1 cellular context compared by ENCODE assay signal in the genomic region with DNA sequence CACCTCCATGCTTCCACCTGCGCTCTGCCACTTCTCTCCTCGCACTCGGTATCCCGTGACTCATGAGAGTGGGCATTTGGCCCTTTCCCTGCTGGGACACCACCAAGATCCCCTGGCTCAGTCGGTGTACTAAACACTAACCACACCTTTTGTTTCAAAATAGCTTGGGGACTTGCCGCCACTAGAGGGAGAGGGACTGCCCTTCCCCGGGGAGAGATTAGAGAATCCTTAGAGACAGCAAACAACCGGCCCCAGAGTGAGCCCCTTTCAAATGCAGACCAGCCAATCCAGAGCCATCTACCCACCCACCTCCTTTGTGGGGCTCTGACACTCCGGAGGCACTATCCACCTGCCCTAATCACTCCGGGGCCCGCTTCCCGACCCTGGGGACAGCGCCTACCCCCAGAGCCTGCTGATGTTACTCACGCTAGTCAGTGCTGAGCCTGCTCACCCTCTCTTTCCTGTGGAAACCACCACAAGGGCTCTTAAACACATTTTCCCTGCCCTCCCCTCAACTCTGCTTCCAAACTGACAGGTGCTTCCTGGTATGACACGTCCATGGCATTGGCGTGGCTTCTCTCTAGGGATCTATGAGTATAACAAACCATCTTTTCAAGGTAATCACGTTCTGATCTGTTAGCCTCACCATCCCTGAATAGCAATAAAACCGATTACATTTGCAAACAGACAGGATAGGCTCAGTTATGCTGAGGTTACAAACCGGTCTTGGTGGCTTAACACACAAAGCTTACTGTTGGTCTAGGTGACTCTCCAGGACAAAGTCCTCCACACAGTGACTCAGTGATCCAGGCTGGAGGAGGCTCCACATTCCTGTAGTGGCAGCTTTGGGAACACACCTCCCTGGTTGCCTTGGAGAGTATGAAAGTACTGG.
TF ChIP-seq lines count a peak whose summit lies in the region.

No MANE protein-coding gene starts in this region.

TF ChIP-seq in HepG2, 621 proteins besides CTCF, POLR2A, EP300 and RAD21 (continued from another document and continues in another):
- TF ChIP-seq ZNF557 (CRISPR knock-in tag; IDR thresholded peaks at IDR 0.05) (0 out of 2 replicates have a peak, but pooled peaks have one; percentile 83), PAWR (CRISPR knock-in tag; IDR thresholded peaks at IDR 0.05; ENCODE audit: borderline replicate concordance) (0 out of 2 replicates have a peak, but pooled peaks have one; percentile 47), ZNF543 (CRISPR knock-in tag; IDR thresholded peaks at IDR 0.05) (peak; percentile 74; the same call in 1 of the 2 replicates), NONO (IDR thresholded peaks at IDR 0.05) (no peak), NONO (CRISPR knock-in tag; conservative IDR thresholded peaks at IDR 0.05) (peak; percentile 37; the same call in 1 of the 2 replicates), ZSCAN21 (CRISPR knock-in tag; IDR thresholded peaks at IDR 0.05; ENCODE audit: borderline replicate concordance) (0 out of 2 replicates have a peak, but pooled peaks have one; percentile 55), FOXJ3 (CRISPR knock-in tag; IDR thresholded peaks at IDR 0.05; ENCODE audit: borderline replicate concordance) (no peak), PRMT3 (CRISPR knock-in tag; IDR thresholded peaks at IDR 0.05; ENCODE audit: borderline replicate concordance, low read depth) (no peak), ZNF496 (CRISPR knock-in tag; IDR thresholded peaks at IDR 0.05; ENCODE audit: insufficient replicate concordance) (no peak), SIN3A (IDR thresholded peaks at IDR 0.05; ENCODE audit: borderline replicate concordance, low read depth, low read length) (no peak), THYN1 (CRISPR knock-in tag; IDR thresholded peaks at IDR 0.05; ENCODE audit: borderline replicate concordance, low read depth) (no peak), ZNF501 (CRISPR knock-in tag; IDR thresholded peaks at IDR 0.05) (peak; percentile 49), BHLHE40 (IDR thresholded peaks at IDR 0.05; ENCODE audit: low read length) (peak; percentile 12; the same call in 1 of the 2 replicates), TGIF2 (CRISPR knock-in tag; IDR thresholded peaks at IDR 0.05) (no peak), ZC3H4 (CRISPR knock-in tag; IDR thresholded peaks at IDR 0.05; ENCODE audit: borderline replicate concordance) (no peak), HNRNPK (IDR thresholded peaks at IDR 0.05; ENCODE audit: low read depth, low read length, poor library complexity, severe bottlenecking) (no peak), DNMT3B (CRISPR knock-in tag; conservative IDR thresholded peaks at IDR 0.05) (0 out of 2 replicates have a peak, but pooled peaks have one; percentile 34), HNF4G (IDR thresholded peaks at IDR 0.05; ENCODE audit: borderline replicate concordance, low read depth, low read length) (peak; percentile 76; the same call in 1 of the 2 replicates), HNF4G (CRISPR knock-in tag; IDR thresholded peaks at IDR 0.05; ENCODE audit: borderline replicate concordance, low read depth) (peak; percentile 22; the same call in 1 of the 2 replicates), ZNF629 (CRISPR knock-in tag; conservative IDR thresholded peaks at IDR 0.05) (peak; percentile 32; the same call in 1 of the 2 replicates), GABPB1 (CRISPR knock-in tag; IDR thresholded peaks at IDR 0.05) (no peak; the same call in 1 of the 2 replicates), ZNF552 (CRISPR knock-in tag; IDR thresholded peaks at IDR 0.05; ENCODE audit: borderline replicate concordance) (no peak), REL (CRISPR knock-in tag; conservative IDR thresholded peaks at IDR 0.05) (peak; percentile 49; the same call in 1 of the 2 replicates), FOXA3 (CRISPR knock-in tag; IDR thresholded peaks at IDR 0.05) (peak; percentile 19; the same call in 1 of the 2 replicates), ASH2L (IDR thresholded peaks at IDR 0.05; ENCODE audit: insufficient read length, low read depth, low read length) (peak; percentile 79), ZNF235 (CRISPR knock-in tag; IDR thresholded peaks at IDR 0.05; ENCODE audit: borderline replicate concordance) (no peak), ZBTB21 (CRISPR knock-in tag; IDR thresholded peaks at IDR 0.05) (no peak), JUND (CRISPR knock-in tag; IDR thresholded peaks at IDR 0.05) (no peak), MYNN (CRISPR knock-in tag; IDR thresholded peaks at IDR 0.05; ENCODE audit: low read depth) (no peak), ZNF652 (CRISPR knock-in tag; IDR thresholded peaks at IDR 0.05; ENCODE audit: borderline replicate concordance, low read depth) (no peak), ZNF20 (CRISPR knock-in tag; IDR thresholded peaks at IDR 0.05) (no peak), ZNF205 (CRISPR knock-in tag; IDR thresholded peaks at IDR 0.05) (0 out of 2 replicates have a peak, but pooled peaks have one; percentile 2)
- TF ChIP-seq, protein P1, sequence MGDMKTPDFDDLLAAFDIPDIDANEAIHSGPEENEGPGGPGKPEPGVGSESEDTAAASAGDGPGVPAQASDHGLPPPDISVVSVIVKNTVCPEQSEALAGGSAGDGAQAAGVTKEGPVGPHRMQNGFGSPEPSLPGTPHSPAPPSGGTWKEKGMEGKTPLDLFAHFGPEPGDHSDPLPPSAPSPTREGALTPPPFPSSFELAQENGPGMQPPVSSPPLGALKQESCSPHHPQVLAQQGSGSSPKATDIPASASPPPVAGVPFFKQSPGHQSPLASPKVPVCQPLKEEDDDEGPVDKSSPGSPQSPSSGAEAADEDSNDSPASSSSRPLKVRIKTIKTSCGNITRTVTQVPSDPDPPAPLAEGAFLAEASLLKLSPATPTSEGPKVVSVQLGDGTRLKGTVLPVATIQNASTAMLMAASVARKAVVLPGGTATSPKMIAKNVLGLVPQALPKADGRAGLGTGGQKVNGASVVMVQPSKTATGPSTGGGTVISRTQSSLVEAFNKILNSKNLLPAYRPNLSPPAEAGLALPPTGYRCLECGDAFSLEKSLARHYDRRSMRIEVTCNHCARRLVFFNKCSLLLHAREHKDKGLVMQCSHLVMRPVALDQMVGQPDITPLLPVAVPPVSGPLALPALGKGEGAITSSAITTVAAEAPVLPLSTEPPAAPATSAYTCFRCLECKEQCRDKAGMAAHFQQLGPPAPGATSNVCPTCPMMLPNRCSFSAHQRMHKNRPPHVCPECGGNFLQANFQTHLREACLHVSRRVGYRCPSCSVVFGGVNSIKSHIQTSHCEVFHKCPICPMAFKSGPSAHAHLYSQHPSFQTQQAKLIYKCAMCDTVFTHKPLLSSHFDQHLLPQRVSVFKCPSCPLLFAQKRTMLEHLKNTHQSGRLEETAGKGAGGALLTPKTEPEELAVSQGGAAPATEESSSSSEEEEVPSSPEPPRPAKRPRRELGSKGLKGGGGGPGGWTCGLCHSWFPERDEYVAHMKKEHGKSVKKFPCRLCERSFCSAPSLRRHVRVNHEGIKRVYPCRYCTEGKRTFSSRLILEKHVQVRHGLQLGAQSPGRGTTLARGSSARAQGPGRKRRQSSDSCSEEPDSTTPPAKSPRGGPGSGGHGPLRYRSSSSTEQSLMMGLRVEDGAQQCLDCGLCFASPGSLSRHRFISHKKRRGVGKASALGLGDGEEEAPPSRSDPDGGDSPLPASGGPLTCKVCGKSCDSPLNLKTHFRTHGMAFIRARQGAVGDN (CRISPR knock-in tag; IDR thresholded peaks at IDR 0.05), result peak; percentile 59
- TF ChIP-seq, protein P2, sequence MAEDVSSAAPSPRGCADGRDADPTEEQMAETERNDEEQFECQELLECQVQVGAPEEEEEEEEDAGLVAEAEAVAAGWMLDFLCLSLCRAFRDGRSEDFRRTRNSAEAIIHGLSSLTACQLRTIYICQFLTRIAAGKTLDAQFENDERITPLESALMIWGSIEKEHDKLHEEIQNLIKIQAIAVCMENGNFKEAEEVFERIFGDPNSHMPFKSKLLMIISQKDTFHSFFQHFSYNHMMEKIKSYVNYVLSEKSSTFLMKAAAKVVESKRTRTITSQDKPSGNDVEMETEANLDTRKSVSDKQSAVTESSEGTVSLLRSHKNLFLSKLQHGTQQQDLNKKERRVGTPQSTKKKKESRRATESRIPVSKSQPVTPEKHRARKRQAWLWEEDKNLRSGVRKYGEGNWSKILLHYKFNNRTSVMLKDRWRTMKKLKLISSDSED (CRISPR knock-in tag; IDR thresholded peaks at IDR 0.05), result no peak
- TF ChIP-seq, protein P3, sequence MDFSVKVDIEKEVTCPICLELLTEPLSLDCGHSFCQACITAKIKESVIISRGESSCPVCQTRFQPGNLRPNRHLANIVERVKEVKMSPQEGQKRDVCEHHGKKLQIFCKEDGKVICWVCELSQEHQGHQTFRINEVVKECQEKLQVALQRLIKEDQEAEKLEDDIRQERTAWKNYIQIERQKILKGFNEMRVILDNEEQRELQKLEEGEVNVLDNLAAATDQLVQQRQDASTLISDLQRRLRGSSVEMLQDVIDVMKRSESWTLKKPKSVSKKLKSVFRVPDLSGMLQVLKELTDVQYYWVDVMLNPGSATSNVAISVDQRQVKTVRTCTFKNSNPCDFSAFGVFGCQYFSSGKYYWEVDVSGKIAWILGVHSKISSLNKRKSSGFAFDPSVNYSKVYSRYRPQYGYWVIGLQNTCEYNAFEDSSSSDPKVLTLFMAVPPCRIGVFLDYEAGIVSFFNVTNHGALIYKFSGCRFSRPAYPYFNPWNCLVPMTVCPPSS (IDR thresholded peaks at IDR 0.05), result no peak
- TF ChIP-seq, protein P4, sequence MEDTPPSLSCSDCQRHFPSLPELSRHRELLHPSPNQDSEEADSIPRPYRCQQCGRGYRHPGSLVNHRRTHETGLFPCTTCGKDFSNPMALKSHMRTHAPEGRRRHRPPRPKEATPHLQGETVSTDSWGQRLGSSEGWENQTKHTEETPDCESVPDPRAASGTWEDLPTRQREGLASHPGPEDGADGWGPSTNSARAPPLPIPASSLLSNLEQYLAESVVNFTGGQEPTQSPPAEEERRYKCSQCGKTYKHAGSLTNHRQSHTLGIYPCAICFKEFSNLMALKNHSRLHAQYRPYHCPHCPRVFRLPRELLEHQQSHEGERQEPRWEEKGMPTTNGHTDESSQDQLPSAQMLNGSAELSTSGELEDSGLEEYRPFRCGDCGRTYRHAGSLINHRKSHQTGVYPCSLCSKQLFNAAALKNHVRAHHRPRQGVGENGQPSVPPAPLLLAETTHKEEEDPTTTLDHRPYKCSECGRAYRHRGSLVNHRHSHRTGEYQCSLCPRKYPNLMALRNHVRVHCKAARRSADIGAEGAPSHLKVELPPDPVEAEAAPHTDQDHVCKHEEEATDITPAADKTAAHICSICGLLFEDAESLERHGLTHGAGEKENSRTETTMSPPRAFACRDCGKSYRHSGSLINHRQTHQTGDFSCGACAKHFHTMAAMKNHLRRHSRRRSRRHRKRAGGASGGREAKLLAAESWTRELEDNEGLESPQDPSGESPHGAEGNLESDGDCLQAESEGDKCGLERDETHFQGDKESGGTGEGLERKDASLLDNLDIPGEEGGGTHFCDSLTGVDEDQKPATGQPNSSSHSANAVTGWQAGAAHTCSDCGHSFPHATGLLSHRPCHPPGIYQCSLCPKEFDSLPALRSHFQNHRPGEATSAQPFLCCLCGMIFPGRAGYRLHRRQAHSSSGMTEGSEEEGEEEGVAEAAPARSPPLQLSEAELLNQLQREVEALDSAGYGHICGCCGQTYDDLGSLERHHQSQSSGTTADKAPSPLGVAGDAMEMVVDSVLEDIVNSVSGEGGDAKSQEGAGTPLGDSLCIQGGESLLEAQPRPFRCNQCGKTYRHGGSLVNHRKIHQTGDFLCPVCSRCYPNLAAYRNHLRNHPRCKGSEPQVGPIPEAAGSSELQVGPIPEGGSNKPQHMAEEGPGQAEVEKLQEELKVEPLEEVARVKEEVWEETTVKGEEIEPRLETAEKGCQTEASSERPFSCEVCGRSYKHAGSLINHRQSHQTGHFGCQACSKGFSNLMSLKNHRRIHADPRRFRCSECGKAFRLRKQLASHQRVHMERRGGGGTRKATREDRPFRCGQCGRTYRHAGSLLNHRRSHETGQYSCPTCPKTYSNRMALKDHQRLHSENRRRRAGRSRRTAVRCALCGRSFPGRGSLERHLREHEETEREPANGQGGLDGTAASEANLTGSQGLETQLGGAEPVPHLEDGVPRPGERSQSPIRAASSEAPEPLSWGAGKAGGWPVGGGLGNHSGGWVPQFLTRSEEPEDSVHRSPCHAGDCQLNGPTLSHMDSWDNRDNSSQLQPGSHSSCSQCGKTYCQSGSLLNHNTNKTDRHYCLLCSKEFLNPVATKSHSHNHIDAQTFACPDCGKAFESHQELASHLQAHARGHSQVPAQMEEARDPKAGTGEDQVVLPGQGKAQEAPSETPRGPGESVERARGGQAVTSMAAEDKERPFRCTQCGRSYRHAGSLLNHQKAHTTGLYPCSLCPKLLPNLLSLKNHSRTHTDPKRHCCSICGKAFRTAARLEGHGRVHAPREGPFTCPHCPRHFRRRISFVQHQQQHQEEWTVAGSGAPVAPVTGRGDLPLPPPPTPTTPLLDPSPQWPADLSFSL (CRISPR knock-in tag; IDR thresholded peaks at IDR 0.05), result peak; percentile 71
- TF ChIP-seq, protein P5, sequence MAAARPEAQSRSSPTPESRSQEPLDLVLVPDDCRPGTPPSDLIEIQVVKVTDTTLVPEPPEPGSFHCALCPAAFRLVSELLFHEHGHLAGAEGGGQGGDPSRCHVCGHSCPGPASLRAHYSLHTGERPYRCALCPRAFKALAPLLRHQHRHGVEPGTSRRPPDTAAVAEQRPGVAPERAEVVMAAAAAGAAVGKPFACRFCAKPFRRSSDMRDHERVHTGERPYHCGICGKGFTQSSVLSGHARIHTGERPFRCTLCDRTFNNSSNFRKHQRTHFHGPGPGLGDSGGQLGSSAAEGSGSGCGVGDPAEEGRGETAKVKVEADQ (CRISPR knock-in tag; IDR thresholded peaks at IDR 0.05; ENCODE audit: borderline replicate concordance), result no peak
- TF ChIP-seq, protein P6, sequence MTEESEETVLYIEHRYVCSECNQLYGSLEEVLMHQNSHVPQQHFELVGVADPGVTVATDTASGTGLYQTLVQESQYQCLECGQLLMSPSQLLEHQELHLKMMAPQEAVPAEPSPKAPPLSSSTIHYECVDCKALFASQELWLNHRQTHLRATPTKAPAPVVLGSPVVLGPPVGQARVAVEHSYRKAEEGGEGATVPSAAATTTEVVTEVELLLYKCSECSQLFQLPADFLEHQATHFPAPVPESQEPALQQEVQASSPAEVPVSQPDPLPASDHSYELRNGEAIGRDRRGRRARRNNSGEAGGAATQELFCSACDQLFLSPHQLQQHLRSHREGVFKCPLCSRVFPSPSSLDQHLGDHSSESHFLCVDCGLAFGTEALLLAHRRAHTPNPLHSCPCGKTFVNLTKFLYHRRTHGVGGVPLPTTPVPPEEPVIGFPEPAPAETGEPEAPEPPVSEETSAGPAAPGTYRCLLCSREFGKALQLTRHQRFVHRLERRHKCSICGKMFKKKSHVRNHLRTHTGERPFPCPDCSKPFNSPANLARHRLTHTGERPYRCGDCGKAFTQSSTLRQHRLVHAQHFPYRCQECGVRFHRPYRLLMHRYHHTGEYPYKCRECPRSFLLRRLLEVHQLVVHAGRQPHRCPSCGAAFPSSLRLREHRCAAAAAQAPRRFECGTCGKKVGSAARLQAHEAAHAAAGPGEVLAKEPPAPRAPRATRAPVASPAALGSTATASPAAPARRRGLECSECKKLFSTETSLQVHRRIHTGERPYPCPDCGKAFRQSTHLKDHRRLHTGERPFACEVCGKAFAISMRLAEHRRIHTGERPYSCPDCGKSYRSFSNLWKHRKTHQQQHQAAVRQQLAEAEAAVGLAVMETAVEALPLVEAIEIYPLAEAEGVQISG (CRISPR knock-in tag; IDR thresholded peaks at IDR 0.05), result no peak
